In genomic region chr3:12993022-12993622, GRCh38 we compare ENCODE assay signal across 8 cellular contexts.
DNase-seq lines count a peak whose midpoint lies in the region; ATAC-seq and TF ChIP-seq lines count a peak whose summit lies in the region.

No MANE protein-coding gene starts in this region.

- H3K36me3 ChIP-seq in rectal smooth muscle tissue (ENCODE audit: control insufficient read depth, insufficient read depth, low read length) = no peaks in the 10 kb centered on the region
- no peaks in the 10 kb centered on the region for H3K36me3 ChIP-seq in MG63

- no peaks in the 10 kb centered on the region for H3K27me3 ChIP-seq in rectal smooth muscle tissue (ENCODE audit: control insufficient read depth, insufficient read depth, low read length)
- no peaks in the 10 kb centered on the region for H3K27me3 ChIP-seq in MG63

- H3K9me3 ChIP-seq in MG63 = no peaks in the 10 kb centered on the region

- no peak overlapping the region for H3K9ac ChIP-seq in rectal smooth muscle tissue (ENCODE audit: low read length)

- ATAC-seq in SK-N-SH treated with all-trans-retinoic acid at 6 μM for 48 hours = peak; percentile 3; the same call in 1 of the 3 replicates
- peak; percentile 35 for ATAC-seq in Right ventricle myocardium superior (ENCODE audit: poor library complexity)

- intact Hi-C loops in Right ventricle myocardium superior (cut with DNase I) = no loop called here

- H3K27ac ChIP-seq in rectal smooth muscle tissue (ENCODE audit: low read depth, low read length) = peak overlapping the region; percentile 63

- H3K4me3 ChIP-seq in rectal smooth muscle tissue (ENCODE audit: low read length) (peak overlapping the region; percentile 70), MG63 (no peak overlapping the region; the same call in 1 of the 2 replicates)

- H3K4me1 ChIP-seq in rectal smooth muscle tissue (ENCODE audit: control insufficient read depth, insufficient read depth, low read length) = peaks cover 2% of the 10 kb centered on the region

- DNase-seq in ELF-1 (ENCODE audit: low read depth, low spot score) = peak; percentile 94
- DNase-seq in Right ventricle myocardium superior = peak; percentile 68
- DNase-seq in effector CD8-positive, alpha-beta T cell (lab: John Stamatoyannopoulos, UW) = no peak
- DNase-seq in MG63 = no peak
- no peak for DNase-seq in AML-193 (lab: John Stamatoyannopoulos, UW)
- DNase-seq in NCI-H2081 treated with DMSO at 0.1 percent for 48 hours (lab: John Stamatoyannopoulos, UW) = no peak

TF ChIP-seq in SK-N-SH treated with all-trans-retinoic acid at 6 μM for 48 hours, 23 proteins besides CTCF, POLR2A, EP300 and RAD21:
- TF ChIP-seq RARB (CRISPR knock-in tag; IDR thresholded peaks at IDR 0.05) = no peak
- TF ChIP-seq ISL1 (CRISPR knock-in tag; IDR thresholded peaks at IDR 0.05) = no peak
- no peak for TF ChIP-seq OSR1 (CRISPR knock-in tag; IDR thresholded peaks at IDR 0.05)
- TF ChIP-seq, protein P1, sequence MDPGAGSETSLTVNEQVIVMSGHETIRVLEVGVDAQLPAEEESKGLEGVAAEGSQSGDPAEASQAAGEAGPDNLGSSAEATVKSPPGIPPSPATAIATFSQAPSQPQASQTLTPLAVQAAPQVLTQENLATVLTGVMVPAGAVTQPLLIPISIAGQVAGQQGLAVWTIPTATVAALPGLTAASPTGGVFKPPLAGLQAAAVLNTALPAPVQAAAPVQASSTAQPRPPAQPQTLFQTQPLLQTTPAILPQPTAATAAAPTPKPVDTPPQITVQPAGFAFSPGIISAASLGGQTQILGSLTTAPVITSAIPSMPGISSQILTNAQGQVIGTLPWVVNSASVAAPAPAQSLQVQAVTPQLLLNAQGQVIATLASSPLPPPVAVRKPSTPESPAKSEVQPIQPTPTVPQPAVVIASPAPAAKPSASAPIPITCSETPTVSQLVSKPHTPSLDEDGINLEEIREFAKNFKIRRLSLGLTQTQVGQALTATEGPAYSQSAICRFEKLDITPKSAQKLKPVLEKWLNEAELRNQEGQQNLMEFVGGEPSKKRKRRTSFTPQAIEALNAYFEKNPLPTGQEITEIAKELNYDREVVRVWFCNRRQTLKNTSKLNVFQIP (CRISPR knock-in tag; IDR thresholded peaks at IDR 0.05; ENCODE audit: borderline replicate concordance, low read depth) = no peak
- TF ChIP-seq GLIS3 (CRISPR knock-in tag; IDR thresholded peaks at IDR 0.05) = no peak
- TF ChIP-seq ZNF565 (CRISPR knock-in tag; conservative IDR thresholded peaks at IDR 0.05; ENCODE audit: low read depth) = no peak
- no peak for TF ChIP-seq SNAI2 (CRISPR knock-in tag; IDR thresholded peaks at IDR 0.05)
- TF ChIP-seq ZFP3 (CRISPR knock-in tag; IDR thresholded peaks at IDR 0.05) = no peak
- no peak for TF ChIP-seq PPARA (CRISPR knock-in tag; IDR thresholded peaks at IDR 0.05; ENCODE audit: borderline replicate concordance)
- no peak for TF ChIP-seq ZFP30 (CRISPR knock-in tag; IDR thresholded peaks at IDR 0.05)
- no peak for TF ChIP-seq TSHZ2 (CRISPR knock-in tag; IDR thresholded peaks at IDR 0.05)
TF ChIP-seq in SK-N-SH treated with all-trans-retinoic acid at 6 μM for 48 hours: peak in this region for 0.

Comparison
In these comparisons a context has a peak if more than half of its experiments do, and no peak if none do; other contexts are left out.
1. DNase-seq: peak in ELF-1 (single experiment) and Right ventricle myocardium superior (single experiment); none in effector CD8-positive, alpha-beta T cell (single experiment), MG63 (single experiment), AML-193 (0 of 2) and NCI-H2081 treated with DMSO at 0.1 percent for 48 hours (single experiment).